ENCODE assay signal across 12 cellular contexts in genomic region chr10:117652228-117653169, GRCh38.
A peak's percentile ranks its signal among the peaks of the same experiment; 100 is the strongest.
DNase-seq lines count a peak whose midpoint lies in the region; ATAC-seq and TF ChIP-seq lines count a peak whose summit lies in the region.
"Had no signal": no experiment of that assay in that cellular context is flagged by ENCODE, and none has a peak within 500 bp of the region (broad histone marks: within the 10 kb centered on the region; RNA-seq: fewer than 3 reads in every experiment).

No MANE protein-coding gene starts in this region.

- H3K4me1 ChIP-seq in Panc1 (ENCODE audit: control insufficient read depth, insufficient read depth, low read length) = no peaks in the 10 kb centered on the region
- H3K4me1 ChIP-seq: BLaER1 had no signal

- H3K27ac Mint-ChIP-seq in Calu3 (ENCODE audit: unreplicated experiment) = peak overlapping the region; percentile 52
- H3K27ac Mint-ChIP-seq: dendritic cell treated with granulocyte-macrophage colony-stimulating factor and Interleukin-4, amounts not matched to agents 40 ng/mL and 50 ng/mL, for 4 days; nephron had no signal

- peaks cover 6% of the 10 kb centered on the region; the same call in 1 of the 2 replicates for H3K9me3 ChIP-seq in Panc1 (ENCODE audit: control insufficient read depth, insufficient read depth, low read depth, low read length)

- H3K4me3 Mint-ChIP-seq in Calu3 (ENCODE audit: low read depth, unreplicated experiment) = no peak overlapping the region
- H3K4me3 Mint-ChIP-seq: dendritic cell treated with granulocyte-macrophage colony-stimulating factor and Interleukin-4, amounts not matched to agents 40 ng/mL and 50 ng/mL, for 4 days; nephron had no signal

- CTCF ChIA-PET in Calu3 (lab: Charles Lee) = no interaction called here
- CTCF ChIA-PET in Panc1 (lab: Charles Lee) = interaction anchor here (0.9 kb wide), 2 partner anchors 14 to 106 kb away, joined by 8 to 11 read pairs; no protein-coding TSS in a partner anchor

- in situ Hi-C loops in Panc1 (cut with HindIII; ENCODE audit: low pct_unique_long_range_greater_than_20kb, low sequenced_read_pairs) = no loop called here

- no peak overlapping the region for H3K27ac ChIP-seq in Panc1 (ENCODE audit: low read length)
- H3K27ac ChIP-seq: BLaER1 had no signal

- no peaks in the 10 kb centered on the region for H3K4me1 Mint-ChIP-seq in Calu3 (ENCODE audit: low read depth, unreplicated experiment)
- H3K4me1 Mint-ChIP-seq: nephron had no signal

- BruUV-seq in Calu3 (replicated peaks; lab: Mats Ljungman, UMichigan) (no TSS peak), Panc1 (replicated peaks; lab: Mats Ljungman, UMichigan) (no TSS peak)

- intact Hi-C loops in Calu3 (cut with micrococcal nuclease; ENCODE audit: unreplicated experiment) = no loop called here
- intact Hi-C loops in Panc1 (cut with micrococcal nuclease; ENCODE audit: unreplicated experiment) = no loop called here

- no peak overlapping the region for H3K4me3 ChIP-seq in Panc1 (ENCODE audit: low read depth in 2 of 2, low read length in 2 of 2)
- H3K4me3 ChIP-seq: BLaER1 had no signal

- H3K36me3 ChIP-seq in Panc1 (ENCODE audit: control insufficient read depth, insufficient read depth, low read length) = no peaks in the 10 kb centered on the region
- H3K36me3 ChIP-seq: BLaER1 had no signal

- no peaks in the 10 kb centered on the region for H3K36me3 Mint-ChIP-seq in Calu3 (ENCODE audit: insufficient read depth, unreplicated experiment)

- peaks cover 9% of the 10 kb centered on the region for H3K9me3 Mint-ChIP-seq in Calu3 (ENCODE audit: low read depth, unreplicated experiment)
- H3K9me3 Mint-ChIP-seq: dendritic cell treated with granulocyte-macrophage colony-stimulating factor and Interleukin-4, amounts not matched to agents 40 ng/mL and 50 ng/mL, for 4 days had no signal

- no peaks in the 10 kb centered on the region for H3K27me3 Mint-ChIP-seq in Calu3 (ENCODE audit: unreplicated experiment)
- H3K27me3 Mint-ChIP-seq: dendritic cell treated with granulocyte-macrophage colony-stimulating factor and Interleukin-4, amounts not matched to agents 40 ng/mL and 50 ng/mL, for 4 days had no signal

- POLR2A ChIA-PET in Panc1 (lab: Charles Lee) = no interaction called here

- DNase-seq in Calu3 (no peak), Panc1 (ENCODE audit: low read depth, low spot score) (peak; percentile 2), COLO668 (lab: John Stamatoyannopoulos, UW; ENCODE audit: unreplicated experiment) (no peak), NCI-H1930 (lab: John Stamatoyannopoulos, UW) (no peak), ureter (ENCODE audit: low spot score) (no peak)
- no peak for DNase-seq in stimulated activated naive CD4-positive, alpha-beta T cell (lab: John Stamatoyannopoulos, UW)
- DNase-seq: activated CD8-positive, alpha-beta memory T cell treated with anti-CD3 and anti-CD28 coated beads, Interleukin-2, amount 50 U/mL, for 4 hours had no signal

- TF ChIP-seq CTCF in Calu3 (IDR thresholded peaks at IDR 0.05; ENCODE audit: unreplicated experiment) (no peak), Panc1 (IDR thresholded peaks at IDR 0.05) (no peak)

- H3K27me3 ChIP-seq in Panc1 (ENCODE audit: control insufficient read depth, insufficient read depth, low read length) = no peaks in the 10 kb centered on the region
- H3K27me3 ChIP-seq: BLaER1 had no signal

- ATAC-seq in GM19395 (IDR thresholded peaks at IDR 0.05; ENCODE audit: unreplicated experiment) (peak; percentile 27), HG02885 (IDR thresholded peaks at IDR 0.05; ENCODE audit: poor library complexity, unreplicated experiment) (peak; percentile 28), Panc1 (no peak)
